ENCODE assay signal across 8 cellular contexts in the genomic region with DNA sequence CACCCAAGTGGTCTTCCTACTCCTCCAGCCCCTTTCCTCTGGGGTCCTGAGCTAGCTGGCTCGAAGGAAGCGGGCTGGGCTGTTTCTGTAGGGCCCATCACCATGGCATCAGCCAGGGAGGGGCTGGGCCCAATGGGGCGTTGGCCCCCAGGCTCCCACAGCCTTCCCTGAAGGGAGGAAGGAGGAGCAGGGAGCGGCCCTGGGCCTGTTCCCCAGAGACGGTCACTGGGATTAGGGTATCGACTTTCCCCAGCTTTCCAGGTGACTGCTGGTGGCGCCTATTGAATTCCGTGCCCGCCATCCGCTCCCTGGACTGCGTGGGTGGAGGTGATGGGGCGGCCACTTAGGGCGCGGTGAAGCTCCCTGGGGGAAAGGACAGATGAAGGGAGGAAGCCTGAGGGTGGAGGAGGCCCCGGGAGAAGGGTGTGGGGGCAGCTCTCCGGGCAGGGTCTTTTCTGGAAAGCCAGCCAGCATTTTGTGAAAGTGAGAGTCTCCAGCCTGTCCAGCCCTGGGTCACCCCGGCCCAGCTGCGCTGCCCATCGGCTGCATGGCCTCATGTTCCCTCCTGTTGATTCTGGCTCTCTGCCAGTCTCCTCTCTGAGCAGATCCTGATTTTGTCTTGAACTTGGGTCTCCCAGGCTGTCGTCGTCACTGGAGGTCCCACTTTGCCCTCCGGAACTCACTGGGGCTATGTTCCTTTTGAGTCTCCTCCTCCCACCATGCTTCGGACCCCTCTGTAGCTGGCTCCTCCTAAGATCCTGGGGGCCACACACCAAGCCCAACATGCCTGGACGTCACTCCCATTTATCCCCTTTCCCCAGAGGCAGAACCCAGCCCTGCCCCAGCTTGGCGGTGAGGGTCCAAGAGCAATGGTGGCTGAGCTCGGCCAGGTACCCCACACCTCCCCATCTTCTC. TPM values are rescaled to one million over a fixed set of nuclear protein-coding genes. Genes with fewer than 3 reads are reported as not detected.
A peak's percentile ranks its signal among the peaks of the same experiment; 100 is the strongest.
DNase-seq lines count a peak whose midpoint lies in the region; ATAC-seq lines count a peak whose summit lies in the region.

No MANE protein-coding gene starts in this region.

- peaks cover 67 to 89% (median 84%) of the 10 kb centered on the region in 3 donors for H3K4me1 Mint-ChIP-seq in T-cell

- CTCF ChIA-PET in T-cell (lab: Charles Lee) = interaction anchor here (1.1 to 2.1 kb wide), 3 partner anchors 13 to 33 kb away, joined by 4 to 8 read pairs (median 7); a partner anchor contains a TSS

- H3K27me3 Mint-ChIP-seq in T-cell = no peaks in the 10 kb centered on the region

- intact Hi-C loops in Right ventricle myocardium inferior (cut with DNase I) (no loop called here), sciatic nerve (cut with DNase I) (no loop called here)

- peak overlapping the region; percentile 92 to 94 for H3K27ac Mint-ChIP-seq in T-cell

- DNase-seq in HPDE6-E6E7 (ENCODE audit: extremely low spot score) = peak; percentile 53
- DNase-seq in T-cell = no peak
- no peak for DNase-seq in Right ventricle myocardium inferior (ENCODE audit: missing footprints)
- no peak for DNase-seq in sciatic nerve (ENCODE audit: low spot score)
- no peak for DNase-seq in effector CD4-positive, alpha-beta T cell
- DNase-seq in superior temporal gyrus (ENCODE audit: extremely low spot score) = no peak
- no peak for DNase-seq in NCI-H187 treated with DMSO at 0.1 percent for 48 hours (lab: John Stamatoyannopoulos, UW)

- POLR2A ChIA-PET in T-cell (lab: Charles Lee) = no interaction called here

- ATAC-seq in T-cell (replicated peaks in 1 of 4) = no peak
- ATAC-seq in Right ventricle myocardium inferior = peak; percentile 38
- ATAC-seq in sciatic nerve = peak; percentile 53
- ATAC-seq in HG02571 (IDR thresholded peaks at IDR 0.05; ENCODE audit: unreplicated experiment) = no peak

- H3K4me3 Mint-ChIP-seq in T-cell = peak overlapping the region; percentile 66 to 100 (median 68)

- H3K9me3 Mint-ChIP-seq in T-cell = no peaks in the 10 kb centered on the region

- peaks cover 5% of the 10 kb centered on the region for H3K36me3 Mint-ChIP-seq in T-cell

RNA-seq across cellular contexts. Expression of gene NHERF1, which starts 9.8 kb away (rescaled TPM):
- 100 to 1,000 TPM; 104 to 260 (median 223) TPM for total RNA-seq in T-cell
- 15.9 TPM for total RNA-seq in Right ventricle myocardium inferior
- total RNA-seq in sciatic nerve = 39.0 TPM

RNA-seq across cellular contexts. Expression of gene NAT9, which starts 18.0 kb away (rescaled TPM):
- 10 to 100 TPM; 37.2 to 74.4 (median 71.9) TPM for total RNA-seq in T-cell
- total RNA-seq in Right ventricle myocardium inferior = 19.4 TPM
- 50.3 TPM for total RNA-seq in sciatic nerve

RNA-seq across cellular contexts. Expression of gene RAB37, which starts 21.1 kb away (rescaled TPM):
- 10 to 100 TPM; 31.2 to 73.4 (median 40.7) TPM for total RNA-seq in T-cell
- total RNA-seq in Right ventricle myocardium inferior = 2.6 TPM
- 3.6 TPM for total RNA-seq in sciatic nerve

RNA-seq across cellular contexts. Expression of gene CD300LF, which starts 45.5 kb away (rescaled TPM):
- under 1 TPM in 1 of 5 donors, not detected in 4; 0.25 TPM for total RNA-seq in T-cell
- 0.35 TPM for total RNA-seq in Right ventricle myocardium inferior
- total RNA-seq in sciatic nerve = 2.5 TPM

Comparison
In these comparisons a context has a peak if more than half of its experiments do, and no peak if none do; other contexts are left out.
1. ATAC-seq: peak in Right ventricle myocardium inferior (single experiment) and sciatic nerve (single experiment); none in T-cell (0 of 4) and HG02571 (single experiment).